Comparison of ENCODE assay signal across 9 cellular contexts in the genomic region with DNA sequence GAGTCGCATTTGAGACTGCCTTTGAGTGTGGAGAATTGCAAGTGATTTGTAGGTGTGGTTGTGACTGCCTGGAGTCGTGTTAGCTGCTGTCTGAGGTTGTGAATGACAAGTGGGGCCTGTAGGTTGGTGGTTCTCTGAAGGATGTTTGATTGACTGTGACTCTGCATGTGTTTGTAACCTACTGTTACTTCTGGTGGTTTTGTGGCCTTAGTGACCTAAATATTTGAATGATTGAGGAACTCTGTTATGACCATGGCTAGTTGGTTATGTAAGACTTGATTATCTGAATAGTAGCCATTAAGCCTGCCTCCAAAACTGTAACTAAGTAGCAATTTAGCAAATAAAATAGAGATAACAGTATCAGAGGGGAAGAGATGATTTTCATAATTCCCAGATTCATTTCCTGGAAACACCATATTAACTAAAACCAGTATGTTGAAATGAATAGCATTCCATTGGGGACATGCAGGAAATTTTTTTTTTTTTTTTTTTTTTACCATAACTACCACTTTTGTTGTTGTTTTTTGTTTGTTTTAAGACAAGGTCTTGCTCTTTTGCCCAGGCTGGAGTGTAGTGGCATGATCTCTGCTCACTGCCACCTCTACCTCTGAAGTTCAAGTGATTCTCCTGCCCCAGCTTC. TPM values are rescaled to one million over a fixed set of nuclear protein-coding genes. Genes with fewer than 3 reads are reported as not detected.
DNase-seq lines count a peak whose midpoint lies in the region; ATAC-seq and TF ChIP-seq lines count a peak whose summit lies in the region.
"Had no signal": no experiment of that assay in that cellular context is flagged by ENCODE, and none has a peak within 500 bp of the region (broad histone marks: within the 10 kb centered on the region; RNA-seq: fewer than 3 reads in every experiment).

No MANE protein-coding gene starts in this region.

- no peak for TF ChIP-seq POLR2A in suprapubic skin (IDR thresholded peaks at IDR 0.05)

- H3K36me3 ChIP-seq in suprapubic skin: peaks cover 9% of the 10 kb centered on the region

- H3K4me3 ChIP-seq in suprapubic skin: peak overlapping the region; percentile 71

- H3K36me3 Mint-ChIP-seq in activated naive CD4-positive, alpha-beta T cell treated with anti-CD3 and anti-CD28 coated beads, Interleukin-2, amount 50 U/mL, for 72 hours: peaks cover 47 to 77% of the 10 kb centered on the region in 2 donors

- intact Hi-C loops in posterior vena cava (cut with DNase I): no loop called here

- H3K9me3 Mint-ChIP-seq in activated naive CD4-positive, alpha-beta T cell treated with anti-CD3 and anti-CD28 coated beads, Interleukin-2, amount 50 U/mL, for 72 hours: peaks cover 11 to 31% of the 10 kb centered on the region in 2 donors

- H3K27me3 ChIP-seq in suprapubic skin: no peaks in the 10 kb centered on the region

- in situ Hi-C loops in Caki2 (cut with HindIII; ENCODE audit: low pct_unique_long_range_greater_than_20kb, low sequenced_read_pairs): no loop called here

- ATAC-seq in HG02938 (IDR thresholded peaks at IDR 0.05; ENCODE audit: unreplicated experiment) (peak; percentile 22), GM18870 (IDR thresholded peaks at IDR 0.05; ENCODE audit: unreplicated experiment) (no peak)
- peak in 1 of 2 donors; percentile 23 for ATAC-seq in activated naive CD4-positive, alpha-beta T cell treated with anti-CD3 and anti-CD28 coated beads, Interleukin-2, amount 50 U/mL, for 72 hours

- peaks cover 9% of the 10 kb centered on the region for H3K4me1 ChIP-seq in suprapubic skin

- no peak for TF ChIP-seq CTCF in suprapubic skin (IDR thresholded peaks at IDR 0.05)

- no peak for TF ChIP-seq EP300 in suprapubic skin (IDR thresholded peaks at IDR 0.05)

- H3K27ac Mint-ChIP-seq in activated naive CD4-positive, alpha-beta T cell treated with anti-CD3 and anti-CD28 coated beads, Interleukin-2, amount 50 U/mL, for 72 hours: peak overlapping the region; percentile 72 to 96

- peaks cover 5% of the 10 kb centered on the region for H3K9me3 ChIP-seq in suprapubic skin

- WGBS in suprapubic skin: 0% methylated on average over 2 of the region's 2 CpGs

- no peak overlapping the region for H3K27ac ChIP-seq in suprapubic skin
- H3K27ac ChIP-seq: KMS-11 had no signal

- peak; percentile 33 for DNase-seq in Caki2 (ENCODE audit: low read depth)
- DNase-seq in activated naive CD4-positive, alpha-beta T cell treated with anti-CD3 and anti-CD28 coated beads, Interleukin-2, amount 50 U/mL, for 72 hours (ENCODE audit: low spot score in 2 of 2): no peak
- DNase-seq in iris pigment epithelial cell (ENCODE audit: low read depth): peak; percentile 31
- no peak for DNase-seq in suprapubic skin (ENCODE audit: low spot score in 2 of 2)
- no peak for DNase-seq in posterior vena cava (ENCODE audit: low spot score)
- no peak for DNase-seq in HuH-7 (ENCODE audit: low spot score)

RNA-seq across cellular contexts. Expression of a gene that starts 0.8 kb away (rescaled TPM):
- total RNA-seq in Caki2 (2014; rRNA removed; shearing (Covaris generic); ENCODE audit: low replicate concordance): 2.3 and 6.3 TPM in 2 replicates
- total RNA-seq in activated naive CD4-positive, alpha-beta T cell treated with anti-CD3 and anti-CD28 coated beads, Interleukin-2, amount 50 U/mL, for 72 hours: 10 to 100 TPM in 1 of 2 donors, 1 to 10 TPM in 1; 3.8 to 13.0 TPM
- total RNA-seq in suprapubic skin (10 to 100 TPM in 1 of 4 donors, under 1 TPM in 3; 0.62 to 11.7 (median 0.86) TPM), posterior vena cava (1 to 10 TPM; 7.3 to 7.4 TPM)

RNA-seq across cellular contexts. Expression of a gene that starts 32.9 kb away (rescaled TPM):
- total RNA-seq in Caki2 (2014; rRNA removed; shearing (Covaris generic); ENCODE audit: low replicate concordance): 6.7 and 8.5 TPM in 2 replicates
- total RNA-seq in activated naive CD4-positive, alpha-beta T cell treated with anti-CD3 and anti-CD28 coated beads, Interleukin-2, amount 50 U/mL, for 72 hours: 10 to 100 TPM; 15.6 to 26.8 TPM
- total RNA-seq in suprapubic skin (10 to 100 TPM in 2 of 4 donors, 1 to 10 TPM in 2; 7.0 to 13.3 (median 10.7) TPM), posterior vena cava (10 to 100 TPM; 13.9 to 15.9 TPM)

Comparison
In these comparisons a context has a peak if more than half of its experiments do, and no peak if none do; other contexts are left out.
1. DNase-seq: peak in Caki2 (single experiment) and iris pigment epithelial cell (single experiment); none in activated naive CD4-positive, alpha-beta T cell treated with anti-CD3 and anti-CD28 coated beads, Interleukin-2, amount 50 U/mL, for 72 hours (0 of 2), suprapubic skin (0 of 2), posterior vena cava (single experiment) and HuH-7 (single experiment).